Comparison of ENCODE assay signal across 1 cellular context in genomic region chr20:36773548-36774242, GRCh38.
TF ChIP-seq lines count a peak whose summit lies in the region.

A gene with protein sequence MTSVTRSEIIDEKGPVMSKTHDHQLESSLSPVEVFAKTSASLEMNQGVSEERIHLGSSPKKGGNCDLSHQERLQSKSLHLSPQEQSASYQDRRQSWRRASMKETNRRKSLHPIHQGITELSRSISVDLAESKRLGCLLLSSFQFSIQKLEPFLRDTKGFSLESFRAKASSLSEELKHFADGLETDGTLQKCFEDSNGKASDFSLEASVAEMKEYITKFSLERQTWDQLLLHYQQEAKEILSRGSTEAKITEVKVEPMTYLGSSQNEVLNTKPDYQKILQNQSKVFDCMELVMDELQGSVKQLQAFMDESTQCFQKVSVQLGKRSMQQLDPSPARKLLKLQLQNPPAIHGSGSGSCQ (minus strand): TSS chr20:36773763. CDS start chr20:36771458, 2,305 bp downstream.

TF ChIP-seq in HepG2, 621 proteins besides CTCF, POLR2A, EP300 and RAD21 (continued from another document and continues in another):
- TF ChIP-seq SAFB2 (CRISPR knock-in tag; IDR thresholded peaks at IDR 0.05; ENCODE audit: borderline replicate concordance, low read depth) (peak; percentile 77; the same call in 1 of the 2 replicates), ZNF350 (CRISPR knock-in tag; IDR thresholded peaks at IDR 0.05; ENCODE audit: borderline replicate concordance, low read depth) (peak; percentile 91; the same call in 1 of the 2 replicates), CHD4 (IDR thresholded peaks at IDR 0.05; ENCODE audit: borderline replicate concordance, low read length) (no peak; the same call in 1 of the 2 replicates), ATM (IDR thresholded peaks at IDR 0.05; ENCODE audit: borderline replicate concordance) (no peak), ZMYM2 (CRISPR knock-in tag; IDR thresholded peaks at IDR 0.05) (no peak; the same call in 1 of the 2 replicates), TAF1 (CRISPR knock-in tag; IDR thresholded peaks at IDR 0.05) (peak; percentile 92), FIP1L1 (IDR thresholded peaks at IDR 0.05; ENCODE audit: borderline replicate concordance, insufficient read depth, low read depth, low read length) (0 out of 2 replicates have a peak, but pooled peaks have one; percentile 65), ZNF747 (CRISPR knock-in tag; IDR thresholded peaks at IDR 0.05; ENCODE audit: borderline replicate concordance) (no peak; the same call in 1 of the 2 replicates), ZBTB20 (CRISPR knock-in tag; IDR thresholded peaks at IDR 0.05; ENCODE audit: borderline replicate concordance, low read depth) (peak; percentile 14; the same call in 1 of the 2 replicates), XBP1 (CRISPR knock-in tag; IDR thresholded peaks at IDR 0.05) (peak; percentile 97), CC2D1A (CRISPR knock-in tag; IDR thresholded peaks at IDR 0.05) (0 out of 2 replicates have a peak, but pooled peaks have one; percentile 91), MLLT10 (CRISPR knock-in tag; IDR thresholded peaks at IDR 0.05) (no peak), ZNF296 (CRISPR knock-in tag; conservative IDR thresholded peaks at IDR 0.05) (no peak), IKZF4 (CRISPR knock-in tag; IDR thresholded peaks at IDR 0.05; ENCODE audit: borderline replicate concordance, low read depth, not compliant biosample characterization) (no peak), TCF7 (IDR thresholded peaks at IDR 0.05; ENCODE audit: low read depth) (no peak), DMAP1 (CRISPR knock-in tag; IDR thresholded peaks at IDR 0.05) (peak; percentile 100), U2AF2 (IDR thresholded peaks at IDR 0.05; ENCODE audit: low read depth, low read length) (no peak), SNAI1 (CRISPR knock-in tag; IDR thresholded peaks at IDR 0.05; ENCODE audit: borderline replicate concordance) (peak; percentile 97), PAX8 (CRISPR knock-in tag; IDR thresholded peaks at IDR 0.05; ENCODE audit: borderline replicate concordance) (peak; percentile 95), ZNF549 (CRISPR knock-in tag; IDR thresholded peaks at IDR 0.05) (no peak), ZFP90 (CRISPR knock-in tag; IDR thresholded peaks at IDR 0.05; ENCODE audit: borderline replicate concordance) (peak; percentile 83), JARID2 (CRISPR knock-in tag; IDR thresholded peaks at IDR 0.05; ENCODE audit: insufficient replicate concordance) (no peak), ZNF232 (CRISPR knock-in tag; IDR thresholded peaks at IDR 0.05; ENCODE audit: borderline replicate concordance) (peak; percentile 95), ZNF562 (CRISPR knock-in tag; IDR thresholded peaks at IDR 0.05; ENCODE audit: borderline replicate concordance) (no peak), ZNF780A (CRISPR knock-in tag; IDR thresholded peaks at IDR 0.05) (no peak), NR2F2 (IDR thresholded peaks at IDR 0.05; ENCODE audit: borderline replicate concordance, low read depth) (no peak), HHEX (CRISPR knock-in tag; IDR thresholded peaks at IDR 0.05) (no peak), NFIB (CRISPR knock-in tag; IDR thresholded peaks at IDR 0.05; ENCODE audit: borderline replicate concordance) (no peak), POGZ (CRISPR knock-in tag; IDR thresholded peaks at IDR 0.05) (peak; percentile 69; the same call in 1 of the 2 replicates), TP53 (CRISPR knock-in tag; conservative IDR thresholded peaks at IDR 0.05) (peak; percentile 61; the same call in 1 of the 2 replicates), ZNF207 (IDR thresholded peaks at IDR 0.05; ENCODE audit: borderline replicate concordance) (no peak), ELF1 (CRISPR knock-in tag; IDR thresholded peaks at IDR 0.05) (peak; percentile 81), NCOR1 (IDR thresholded peaks at IDR 0.05; ENCODE audit: borderline replicate concordance, low read length) (0 out of 2 replicates have a peak, but pooled peaks have one; percentile 20), POLR2AphosphoS5 (IDR thresholded peaks at IDR 0.05; ENCODE audit: low read depth, low read length) (peak; percentile 95), SMC3 (IDR thresholded peaks at IDR 0.05; ENCODE audit: low read length) (no peak), BHLHE40 (IDR thresholded peaks at IDR 0.05; ENCODE audit: low read length) (peak; percentile 41; the same call in 1 of the 2 replicates), ZFP1 (CRISPR knock-in tag; IDR thresholded peaks at IDR 0.05) (peak; percentile 79; the same call in 1 of the 2 replicates), LRRFIP1 (CRISPR knock-in tag; conservative IDR thresholded peaks at IDR 0.05) (peak; percentile 81; the same call in 1 of the 2 replicates), ZNF615 (CRISPR knock-in tag; IDR thresholded peaks at IDR 0.05; ENCODE audit: borderline replicate concordance) (no peak), RFXANK (CRISPR knock-in tag; IDR thresholded peaks at IDR 0.05) (no peak; the same call in 1 of the 2 replicates), ZNF10 (CRISPR knock-in tag; IDR thresholded peaks at IDR 0.05; ENCODE audit: borderline replicate concordance, low read depth) (no peak), KLF6 (CRISPR knock-in tag; IDR thresholded peaks at IDR 0.05) (0 out of 2 replicates have a peak, but pooled peaks have one; percentile 71), NFE2L1 (CRISPR knock-in tag; IDR thresholded peaks at IDR 0.05; ENCODE audit: borderline replicate concordance) (0 out of 2 replicates have a peak, but pooled peaks have one; percentile 27), SALL1 (CRISPR knock-in tag; IDR thresholded peaks at IDR 0.05) (peak; percentile 82), NFIC (IDR thresholded peaks at IDR 0.05; ENCODE audit: low read length) (no peak)
- TF ChIP-seq, protein P1, sequence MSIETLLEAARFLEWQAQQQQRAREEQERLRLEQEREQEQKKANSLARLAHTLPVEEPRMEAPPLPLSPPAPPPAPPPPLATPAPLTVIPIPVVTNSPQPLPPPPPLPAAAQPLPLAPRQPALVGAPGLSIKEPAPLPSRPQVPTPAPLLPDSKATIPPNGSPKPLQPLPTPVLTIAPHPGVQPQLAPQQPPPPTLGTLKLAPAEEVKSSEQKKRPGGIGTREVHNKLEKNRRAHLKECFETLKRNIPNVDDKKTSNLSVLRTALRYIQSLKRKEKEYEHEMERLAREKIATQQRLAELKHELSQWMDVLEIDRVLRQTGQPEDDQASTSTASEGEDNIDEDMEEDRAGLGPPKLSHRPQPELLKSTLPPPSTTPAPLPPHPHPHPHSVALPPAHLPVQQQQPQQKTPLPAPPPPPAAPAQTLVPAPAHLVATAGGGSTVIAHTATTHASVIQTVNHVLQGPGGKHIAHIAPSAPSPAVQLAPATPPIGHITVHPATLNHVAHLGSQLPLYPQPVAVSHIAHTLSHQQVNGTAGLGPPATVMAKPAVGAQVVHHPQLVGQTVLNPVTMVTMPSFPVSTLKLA (IDR thresholded peaks at IDR 0.05): peak; percentile 86
- TF ChIP-seq, protein P2, sequence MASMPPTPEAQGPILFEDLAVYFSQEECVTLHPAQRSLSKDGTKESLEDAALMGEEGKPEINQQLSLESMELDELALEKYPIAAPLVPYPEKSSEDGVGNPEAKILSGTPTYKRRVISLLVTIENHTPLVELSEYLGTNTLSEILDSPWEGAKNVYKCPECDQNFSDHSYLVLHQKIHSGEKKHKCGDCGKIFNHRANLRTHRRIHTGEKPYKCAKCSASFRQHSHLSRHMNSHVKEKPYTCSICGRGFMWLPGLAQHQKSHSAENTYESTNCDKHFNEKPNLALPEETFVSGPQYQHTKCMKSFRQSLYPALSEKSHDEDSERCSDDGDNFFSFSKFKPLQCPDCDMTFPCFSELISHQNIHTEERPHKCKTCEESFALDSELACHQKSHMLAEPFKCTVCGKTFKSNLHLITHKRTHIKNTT (CRISPR knock-in tag; IDR thresholded peaks at IDR 0.05): no peak
- TF ChIP-seq, protein P3, sequence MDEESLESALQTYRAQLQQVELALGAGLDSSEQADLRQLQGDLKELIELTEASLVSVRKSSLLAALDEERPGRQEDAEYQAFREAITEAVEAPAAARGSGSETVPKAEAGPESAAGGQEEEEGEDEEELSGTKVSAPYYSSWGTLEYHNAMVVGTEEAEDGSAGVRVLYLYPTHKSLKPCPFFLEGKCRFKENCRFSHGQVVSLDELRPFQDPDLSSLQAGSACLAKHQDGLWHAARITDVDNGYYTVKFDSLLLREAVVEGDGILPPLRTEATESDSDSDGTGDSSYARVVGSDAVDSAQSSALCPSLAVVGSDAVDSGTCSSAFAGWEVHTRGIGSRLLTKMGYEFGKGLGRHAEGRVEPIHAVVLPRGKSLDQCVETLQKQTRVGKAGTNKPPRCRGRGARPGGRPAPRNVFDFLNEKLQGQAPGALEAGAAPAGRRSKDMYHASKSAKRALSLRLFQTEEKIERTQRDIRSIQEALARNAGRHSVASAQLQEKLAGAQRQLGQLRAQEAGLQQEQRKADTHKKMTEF (CRISPR knock-in tag; IDR thresholded peaks at IDR 0.05): peak; percentile 93
- TF ChIP-seq, protein P4, sequence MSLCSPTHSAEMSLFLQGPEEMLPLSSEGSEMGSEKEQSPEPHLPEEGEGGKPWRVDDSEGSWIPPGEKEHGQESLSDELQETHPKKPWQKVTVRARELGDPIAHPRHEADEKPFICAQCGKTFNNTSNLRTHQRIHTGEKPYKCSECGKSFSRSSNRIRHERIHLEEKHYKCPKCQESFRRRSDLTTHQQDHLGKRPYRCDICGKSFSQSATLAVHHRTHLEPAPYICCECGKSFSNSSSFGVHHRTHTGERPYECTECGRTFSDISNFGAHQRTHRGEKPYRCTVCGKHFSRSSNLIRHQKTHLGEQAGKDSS (CRISPR knock-in tag; IDR thresholded peaks at IDR 0.05; ENCODE audit: borderline replicate concordance, low read depth): no peak; the same call in 1 of the 2 replicates
- TF ChIP-seq, protein P5, sequence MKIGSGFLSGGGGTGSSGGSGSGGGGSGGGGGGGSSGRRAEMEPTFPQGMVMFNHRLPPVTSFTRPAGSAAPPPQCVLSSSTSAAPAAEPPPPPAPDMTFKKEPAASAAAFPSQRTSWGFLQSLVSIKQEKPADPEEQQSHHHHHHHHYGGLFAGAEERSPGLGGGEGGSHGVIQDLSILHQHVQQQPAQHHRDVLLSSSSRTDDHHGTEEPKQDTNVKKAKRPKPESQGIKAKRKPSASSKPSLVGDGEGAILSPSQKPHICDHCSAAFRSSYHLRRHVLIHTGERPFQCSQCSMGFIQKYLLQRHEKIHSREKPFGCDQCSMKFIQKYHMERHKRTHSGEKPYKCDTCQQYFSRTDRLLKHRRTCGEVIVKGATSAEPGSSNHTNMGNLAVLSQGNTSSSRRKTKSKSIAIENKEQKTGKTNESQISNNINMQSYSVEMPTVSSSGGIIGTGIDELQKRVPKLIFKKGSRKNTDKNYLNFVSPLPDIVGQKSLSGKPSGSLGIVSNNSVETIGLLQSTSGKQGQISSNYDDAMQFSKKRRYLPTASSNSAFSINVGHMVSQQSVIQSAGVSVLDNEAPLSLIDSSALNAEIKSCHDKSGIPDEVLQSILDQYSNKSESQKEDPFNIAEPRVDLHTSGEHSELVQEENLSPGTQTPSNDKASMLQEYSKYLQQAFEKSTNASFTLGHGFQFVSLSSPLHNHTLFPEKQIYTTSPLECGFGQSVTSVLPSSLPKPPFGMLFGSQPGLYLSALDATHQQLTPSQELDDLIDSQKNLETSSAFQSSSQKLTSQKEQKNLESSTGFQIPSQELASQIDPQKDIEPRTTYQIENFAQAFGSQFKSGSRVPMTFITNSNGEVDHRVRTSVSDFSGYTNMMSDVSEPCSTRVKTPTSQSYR (CRISPR knock-in tag; IDR thresholded peaks at IDR 0.05; ENCODE audit: borderline replicate concordance): no peak
- TF ChIP-seq, protein P6, sequence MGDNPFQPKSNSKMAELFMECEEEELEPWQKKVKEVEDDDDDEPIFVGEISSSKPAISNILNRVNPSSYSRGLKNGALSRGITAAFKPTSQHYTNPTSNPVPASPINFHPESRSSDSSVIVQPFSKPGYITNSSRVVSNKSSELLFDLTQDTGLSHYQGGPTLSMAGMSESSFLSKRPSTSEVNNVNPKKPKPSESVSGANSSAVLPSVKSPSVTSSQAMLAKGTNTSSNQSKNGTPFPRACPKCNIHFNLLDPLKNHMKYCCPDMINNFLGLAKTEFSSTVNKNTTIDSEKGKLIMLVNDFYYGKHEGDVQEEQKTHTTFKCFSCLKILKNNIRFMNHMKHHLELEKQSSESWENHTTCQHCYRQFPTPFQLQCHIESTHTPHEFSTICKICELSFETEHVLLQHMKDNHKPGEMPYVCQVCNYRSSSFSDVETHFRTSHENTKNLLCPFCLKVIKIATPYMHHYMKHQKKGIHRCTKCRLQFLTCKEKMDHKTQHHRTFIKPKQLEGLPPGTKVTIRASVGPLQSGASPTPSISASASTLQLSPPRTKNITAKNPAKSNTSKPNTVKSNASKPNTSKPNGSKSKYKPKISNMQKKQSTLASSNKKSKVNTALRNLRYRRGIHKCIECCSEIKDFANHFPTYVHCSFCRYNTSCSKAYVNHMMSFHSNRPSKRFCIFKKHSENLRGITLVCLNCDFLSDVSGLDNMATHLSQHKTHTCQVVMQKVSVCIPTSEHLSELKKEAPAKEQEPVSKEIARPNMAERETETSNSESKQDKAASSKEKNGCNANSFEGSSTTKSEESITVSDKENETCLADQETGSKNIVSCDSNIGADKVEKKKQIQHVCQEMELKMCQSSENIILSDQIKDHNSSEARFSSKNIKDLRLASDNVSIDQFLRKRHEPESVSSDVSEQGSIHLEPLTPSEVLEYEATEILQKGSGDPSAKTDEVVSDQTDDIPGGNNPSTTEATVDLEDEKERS (CRISPR knock-in tag; IDR thresholded peaks at IDR 0.05): peak; percentile 45; the same call in 1 of the 2 replicates
